ENCODE assay signal across 10 cellular contexts in the genomic region with DNA sequence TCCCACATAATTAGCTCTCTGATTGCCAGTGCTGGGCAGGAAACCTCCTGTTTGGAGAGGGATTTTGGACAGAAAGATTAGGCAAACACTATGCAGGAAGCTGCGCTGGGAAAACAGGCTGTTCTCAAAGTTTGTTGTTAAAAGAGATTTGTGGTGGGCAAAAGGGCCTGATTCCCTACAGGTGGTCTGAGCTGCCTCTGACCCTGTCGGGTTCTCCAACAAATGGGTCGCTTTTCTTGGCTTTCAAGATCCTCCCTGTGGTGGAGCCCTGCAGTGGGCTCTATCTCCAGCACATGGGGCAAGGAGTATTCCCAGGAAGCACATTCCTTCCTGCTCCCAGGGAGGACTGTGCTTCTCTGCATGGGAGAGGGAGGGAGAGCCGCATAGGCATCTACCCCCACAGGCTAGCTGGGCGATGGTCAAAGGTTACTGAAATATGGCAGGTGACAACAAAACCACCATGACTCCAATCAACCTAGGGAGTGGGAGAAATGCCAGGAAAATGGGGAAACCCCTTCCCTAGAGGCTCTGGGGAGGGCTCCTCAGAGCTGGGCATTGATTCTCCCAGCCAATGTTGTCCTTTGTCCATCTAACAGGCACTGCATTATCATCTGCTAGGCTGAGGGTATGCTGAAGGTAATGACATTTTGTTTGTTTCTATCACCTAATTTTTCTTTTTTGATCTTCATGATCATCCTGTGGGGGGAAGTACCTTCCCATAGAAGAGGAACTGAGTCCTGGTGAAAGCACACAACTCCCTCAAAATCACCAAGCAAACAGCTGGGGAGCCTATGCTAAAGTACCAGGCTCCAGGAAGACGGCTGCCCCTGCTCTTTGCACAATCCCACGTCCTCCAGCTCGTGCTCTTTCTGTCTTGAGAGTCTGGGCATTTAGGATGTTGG.
A peak's percentile ranks its signal among the peaks of the same experiment; 100 is the strongest.
DNase-seq lines count a peak whose midpoint lies in the region; ATAC-seq and TF ChIP-seq lines count a peak whose summit lies in the region.
"Had no signal": no experiment of that assay in that cellular context is flagged by ENCODE, and none has a peak within 500 bp of the region (broad histone marks: within the 10 kb centered on the region; RNA-seq: fewer than 3 reads in every experiment).

No MANE protein-coding gene starts in this region.

- H3K27ac Mint-ChIP-seq in brain (peak overlapping the region; percentile 23 to 93 (median 85)), mesothelial cell of epicardium (peak overlapping the region; percentile 89)
- no peak overlapping the region for H3K27ac Mint-ChIP-seq in stimulated activated effector memory CD8-positive, alpha-beta T cell treated with anti-CD3 and anti-CD28 coated beads, Interleukin-12 subunit alpha, Interleukin-12 subunit beta, amount 100 ng/mL, for 72 hours
- H3K27ac Mint-ChIP-seq: T-helper 2 cell treated with Interferon-gamma antibody and Interleukin-4, amounts not matched to agents 5 μg/mL and 100 μg/mL, for 36 hours had no signal

- H3K4me3 Mint-ChIP-seq in brain (peak overlapping the region in 4 of 5 experiments; percentile 22 to 42 (median 40)), mesothelial cell of epicardium (no peak overlapping the region)
- no peak overlapping the region for H3K4me3 Mint-ChIP-seq in stimulated activated effector memory CD8-positive, alpha-beta T cell treated with anti-CD3 and anti-CD28 coated beads, Interleukin-12 subunit alpha, Interleukin-12 subunit beta, amount 100 ng/mL, for 72 hours
- H3K4me3 Mint-ChIP-seq: T-helper 2 cell treated with Interferon-gamma antibody and Interleukin-4, amounts not matched to agents 5 μg/mL and 100 μg/mL, for 36 hours had no signal

- H3K36me3 ChIP-seq in left ventricle myocardium inferior, result no peaks in the 10 kb centered on the region
- H3K36me3 ChIP-seq in effector memory CD4-positive, alpha-beta T cell (ENCODE audit: control insufficient read depth, insufficient read depth, low read length), result no peaks in the 10 kb centered on the region

- no peaks in the 10 kb centered on the region for H3K9me3 ChIP-seq in left ventricle myocardium inferior (replicated peaks)
- no peaks in the 10 kb centered on the region for H3K9me3 ChIP-seq in effector memory CD4-positive, alpha-beta T cell (ENCODE audit: control insufficient read depth, low read length)

- peaks cover 91% of the 10 kb centered on the region for H3K4me1 ChIP-seq in left ventricle myocardium inferior
- H3K4me1 ChIP-seq in effector memory CD4-positive, alpha-beta T cell (ENCODE audit: control insufficient read depth, insufficient read depth, low read length, poor library complexity, severe bottlenecking), result no peaks in the 10 kb centered on the region

- H3K4me3 ChIP-seq in left ventricle myocardium inferior, result no peak overlapping the region
- H3K4me3 ChIP-seq in effector memory CD4-positive, alpha-beta T cell (ENCODE audit: insufficient read depth, low read depth, low read length, poor library complexity, severe bottlenecking), result no peak overlapping the region
- H3K4me3 ChIP-seq: K562 had no signal

- no peaks in the 10 kb centered on the region for H3K27me3 ChIP-seq in left ventricle myocardium inferior (ENCODE audit: low read depth)
- no peaks in the 10 kb centered on the region for H3K27me3 ChIP-seq in effector memory CD4-positive, alpha-beta T cell (replicated peaks; ENCODE audit: control insufficient read depth, insufficient read depth, low read length, poor library complexity, severe bottlenecking)

- no peaks in the 10 kb centered on the region for H3K9me3 Mint-ChIP-seq in brain
- H3K9me3 Mint-ChIP-seq in mesothelial cell of epicardium, result no peaks in the 10 kb centered on the region
- no peaks in the 10 kb centered on the region for H3K9me3 Mint-ChIP-seq in stimulated activated effector memory CD8-positive, alpha-beta T cell treated with anti-CD3 and anti-CD28 coated beads, Interleukin-12 subunit alpha, Interleukin-12 subunit beta, amount 100 ng/mL, for 72 hours
- H3K9me3 Mint-ChIP-seq: T-helper 2 cell treated with Interferon-gamma antibody and Interleukin-4, amounts not matched to agents 5 μg/mL and 100 μg/mL, for 36 hours had no signal

- DNase-seq in left ventricle myocardium inferior (no peak), cardiac septum (ENCODE audit: low spot score) (no peak), mesothelial cell of epicardium (ENCODE audit: low spot score in 2 of 2, unreplicated experiment in 2 of 2) (no peak), NCI-H510A (lab: John Stamatoyannopoulos, UW) (no peak)
- DNase-seq in effector memory CD4-positive, alpha-beta T cell, result no peak
- DNase-seq in stimulated activated effector memory CD8-positive, alpha-beta T cell treated with anti-CD3 and anti-CD28 coated beads, Interleukin-12 subunit alpha, Interleukin-12 subunit beta, amount 100 ng/mL, for 72 hours (ENCODE audit: low spot score in 2 of 2), result no peak

- peak overlapping the region; percentile 73 for H3K27ac ChIP-seq in left ventricle myocardium inferior (replicated peaks)
- H3K27ac ChIP-seq in effector memory CD4-positive, alpha-beta T cell (ENCODE audit: insufficient read depth, low read length, poor library complexity, severe bottlenecking), result no peak overlapping the region

- TF ChIP-seq CTCF in left ventricle myocardium inferior (IDR thresholded peaks at IDR 0.05; ENCODE audit: borderline replicate concordance) (no peak), brain (conservative IDR thresholded peaks at IDR 0.05) (no peak), mesothelial cell of epicardium (IDR thresholded peaks at IDR 0.05; ENCODE audit: unreplicated experiment) (no peak)

- H3K36me3 Mint-ChIP-seq in brain (no peaks in the 10 kb centered on the region), mesothelial cell of epicardium (no peaks in the 10 kb centered on the region)
- H3K36me3 Mint-ChIP-seq in stimulated activated effector memory CD8-positive, alpha-beta T cell treated with anti-CD3 and anti-CD28 coated beads, Interleukin-12 subunit alpha, Interleukin-12 subunit beta, amount 100 ng/mL, for 72 hours, result no peaks in the 10 kb centered on the region

- H3K27me3 Mint-ChIP-seq in brain (peaks cover 14% of the 10 kb centered on the region), mesothelial cell of epicardium (ENCODE audit: low read depth) (peaks cover 2% of the 10 kb centered on the region)

- no peak for ATAC-seq in GM21717 (IDR thresholded peaks at IDR 0.05; ENCODE audit: unreplicated experiment)
- no peak for ATAC-seq in stimulated activated effector memory CD8-positive, alpha-beta T cell treated with anti-CD3 and anti-CD28 coated beads, Interleukin-12 subunit alpha, Interleukin-12 subunit beta, amount 100 ng/mL, for 72 hours

- intact Hi-C loops in left ventricle myocardium inferior (cut with micrococcal nuclease) (no loop called here), cardiac septum (cut with DNase I) (no loop called here)

- H3K4me1 Mint-ChIP-seq in brain, result peaks cover 82% of the 10 kb centered on the region
- H3K4me1 Mint-ChIP-seq in mesothelial cell of epicardium, result peaks cover 81% of the 10 kb centered on the region
- no peaks in the 10 kb centered on the region for H3K4me1 Mint-ChIP-seq in stimulated activated effector memory CD8-positive, alpha-beta T cell treated with anti-CD3 and anti-CD28 coated beads, Interleukin-12 subunit alpha, Interleukin-12 subunit beta, amount 100 ng/mL, for 72 hours

Comparison
In these comparisons a context has a peak if more than half of its experiments do, and no peak if none do; other contexts are left out.
1. H3K4me3 Mint-ChIP-seq: peak in brain (4 of 5); none in mesothelial cell of epicardium (single experiment) and stimulated activated effector memory CD8-positive, alpha-beta T cell treated with anti-CD3 and anti-CD28 coated beads, Interleukin-12 subunit alpha, Interleukin-12 subunit beta, amount 100 ng/mL, for 72 hours (single experiment).